Comparison of ENCODE assay signal across 9 cellular contexts in genomic region chr6:25717856-25718740, GRCh38. TPM values are rescaled to one million over a fixed set of nuclear protein-coding genes. Genes with fewer than 3 reads are reported as not detected.
A peak's percentile ranks its signal among the peaks of the same experiment; 100 is the strongest.
DNase-seq lines count a peak whose midpoint lies in the region; ATAC-seq, FAIRE-seq and TF ChIP-seq lines count a peak whose summit lies in the region.
"Had no signal": no experiment of that assay in that cellular context is flagged by ENCODE, and none has a peak within 500 bp of the region (broad histone marks: within the 10 kb centered on the region; RNA-seq: fewer than 3 reads in every experiment).

No MANE protein-coding gene starts in this region.

- no peak for TF ChIP-seq POLR2A in GM12891 (IDR thresholded peaks at IDR 0.05; ENCODE audit: low read depth, low read length)

- H3K4me1 ChIP-seq in right atrium auricular region (no peaks in the 10 kb centered on the region), right cardiac atrium (ENCODE audit: control insufficient read depth, insufficient read depth, low read length) (no peaks in the 10 kb centered on the region)

- no peaks in the 10 kb centered on the region for H3K9me3 Mint-ChIP-seq in MCF 10A (ENCODE audit: unreplicated experiment)
- H3K9me3 Mint-ChIP-seq: activated naive CD8-positive, alpha-beta T cell treated with anti-CD3 and anti-CD28 coated beads, Interleukin-2, amount 10 ng/mL, durations not matched to agents 7 days and 5 days had no signal

- no peak overlapping the region for H3K4me3 Mint-ChIP-seq in MCF 10A (ENCODE audit: unreplicated experiment)
- H3K4me3 Mint-ChIP-seq: activated naive CD8-positive, alpha-beta T cell treated with anti-CD3 and anti-CD28 coated beads, Interleukin-2, amount 10 ng/mL, durations not matched to agents 7 days and 5 days had no signal

- FAIRE-seq in GM12891 (lab: Jason Lieb, UNC) = no peak

- no peak overlapping the region for H3K27ac Mint-ChIP-seq in MCF 10A (ENCODE audit: low read depth, unreplicated experiment)
- H3K27ac Mint-ChIP-seq: activated naive CD8-positive, alpha-beta T cell treated with anti-CD3 and anti-CD28 coated beads, Interleukin-2, amount 10 ng/mL, durations not matched to agents 7 days and 5 days had no signal

- no TSS peak for BruUV-seq in MCF 10A (replicated peaks; lab: Mats Ljungman, UMichigan)

- H3K27ac ChIP-seq in right atrium auricular region (no peak overlapping the region), right cardiac atrium (ENCODE audit: low read length) (no peak overlapping the region)

- H3K9me3 ChIP-seq in right atrium auricular region (no peaks in the 10 kb centered on the region), right cardiac atrium (ENCODE audit: control insufficient read depth, low read length) (no peaks in the 10 kb centered on the region)

- no peak for DNase-seq in right atrium auricular region (ENCODE audit: low spot score)
- DNase-seq in right cardiac atrium = no peak
- peak; percentile 55 for DNase-seq in NCI-H2227 treated with DMSO at 0.1 percent for 48 hours (lab: John Stamatoyannopoulos, UW)
- DNase-seq in MCF 10A (ENCODE audit: unreplicated experiment) = peak; percentile 57
- peak; percentile 22 for DNase-seq in midbrain (lab: John Stamatoyannopoulos, UW)
- no peak for DNase-seq in HK-2 (ENCODE audit: unreplicated experiment)
- DNase-seq in GM12891 (ENCODE audit: insufficient read length, low spot score) = no peak
- DNase-seq: activated naive CD8-positive, alpha-beta T cell treated with anti-CD3 and anti-CD28 coated beads, Interleukin-2, amount 10 ng/mL, durations not matched to agents 7 days and 5 days had no signal

- CTCF ChIA-PET in MCF 10A (lab: Yijun Ruan, JAX) = interaction anchor here (0.6 to 4.5 kb wide), 29 partner anchors 9 to 501 kb away, joined by 3 to 47 read pairs (median 4); partner anchors contain the start of gene CARMIL1

- 35% methylated on average over 6 of the region's 6 CpGs for WGBS in right cardiac atrium

- H3K36me3 ChIP-seq in right atrium auricular region = no peaks in the 10 kb centered on the region

- no peak overlapping the region for H3K4me3 ChIP-seq in right atrium auricular region
- H3K4me3 ChIP-seq in right cardiac atrium (ENCODE audit: low read length) = no peak overlapping the region

- ATAC-seq in right cardiac atrium = no peak
- ATAC-seq in HG02642 (IDR thresholded peaks at IDR 0.05; ENCODE audit: poor library complexity, unreplicated experiment) = no peak

- H3K27me3 ChIP-seq in right atrium auricular region (no peaks in the 10 kb centered on the region), right cardiac atrium (ENCODE audit: control insufficient read depth, insufficient read depth) (no peaks in the 10 kb centered on the region)

- POLR2A ChIA-PET in MCF 10A (lab: Yijun Ruan, JAX) = interaction anchor here (0.6 to 2.0 kb wide), 4 partner anchors 9 to 439 kb away, joined by 3 to 6 read pairs (median 4); partner anchors contain the start of gene CARMIL1

- H3K4me1 Mint-ChIP-seq in MCF 10A (ENCODE audit: insufficient read depth, unreplicated experiment) = peaks cover 6% of the 10 kb centered on the region

- no peaks in the 10 kb centered on the region for H3K27me3 Mint-ChIP-seq in MCF 10A (ENCODE audit: insufficient read depth, unreplicated experiment)

- no peaks in the 10 kb centered on the region for H3K36me3 Mint-ChIP-seq in MCF 10A (ENCODE audit: insufficient read depth, unreplicated experiment)
- H3K36me3 Mint-ChIP-seq: activated naive CD8-positive, alpha-beta T cell treated with anti-CD3 and anti-CD28 coated beads, Interleukin-2, amount 10 ng/mL, durations not matched to agents 7 days and 5 days had no signal

- TF ChIP-seq CTCF in right atrium auricular region (IDR thresholded peaks at IDR 0.05) = peak; percentile 38 to 59
- peak; percentile 62 for TF ChIP-seq CTCF in MCF 10A (IDR thresholded peaks at IDR 0.05; ENCODE audit: unreplicated experiment)

- intact Hi-C loops in right cardiac atrium (cut with DNase I) (loop anchor here in 2 of 4 donors (5.0 kb wide), 2 partner anchors 486 to 496 kb away; no protein-coding TSS in a partner anchor), MCF 10A (cut with micrococcal nuclease) (loop anchor here (1.0 to 5.0 kb wide), 5 partner anchors 47 to 495 kb away; partner anchors contain the start of gene CARMIL1)

TF ChIP-seq in GM12891, 5 proteins besides CTCF, POLR2A, EP300 and RAD21:
- TF ChIP-seq POLR2AphosphoS5 (IDR thresholded peaks at IDR 0.05; ENCODE audit: low read depth, low read length) (no peak), PAX5 (IDR thresholded peaks at IDR 0.05; ENCODE audit: insufficient read depth, low read length, severe bottlenecking) (no peak), POU2F2 (IDR thresholded peaks at IDR 0.05; ENCODE audit: low read depth, low read length) (no peak), SPI1 (IDR thresholded peaks at IDR 0.05; ENCODE audit: low read depth, low read length) (no peak)

RNA-seq across cellular contexts. Expression of gene SLC17A4, which starts 36.4 kb away (rescaled TPM):
- total RNA-seq in right atrium auricular region (not detected), right cardiac atrium (not detected), MCF 10A (2022) (not detected in 2 replicates)
- 0.02 TPM for polyA plus RNA-seq in right cardiac atrium
- 0.03 TPM for polyA plus RNA-seq in GM12891 (2012; ENCODE audit: low read depth, missing spikeins)
- total RNA-seq: activated naive CD8-positive, alpha-beta T cell treated with anti-CD3 and anti-CD28 coated beads, Interleukin-2, amount 10 ng/mL, durations not matched to agents 7 days and 5 days had no signal

Comparison
In these comparisons a context has a peak if more than half of its experiments do, and no peak if none do; other contexts are left out.
1. DNase-seq: peak in NCI-H2227 treated with DMSO at 0.1 percent for 48 hours (single experiment), MCF 10A (single experiment) and midbrain (single experiment); none in right atrium auricular region (single experiment), right cardiac atrium (0 of 3), HK-2 (single experiment) and GM12891 (single experiment).